ENCODE assay signal across 10 cellular contexts in the genomic region with DNA sequence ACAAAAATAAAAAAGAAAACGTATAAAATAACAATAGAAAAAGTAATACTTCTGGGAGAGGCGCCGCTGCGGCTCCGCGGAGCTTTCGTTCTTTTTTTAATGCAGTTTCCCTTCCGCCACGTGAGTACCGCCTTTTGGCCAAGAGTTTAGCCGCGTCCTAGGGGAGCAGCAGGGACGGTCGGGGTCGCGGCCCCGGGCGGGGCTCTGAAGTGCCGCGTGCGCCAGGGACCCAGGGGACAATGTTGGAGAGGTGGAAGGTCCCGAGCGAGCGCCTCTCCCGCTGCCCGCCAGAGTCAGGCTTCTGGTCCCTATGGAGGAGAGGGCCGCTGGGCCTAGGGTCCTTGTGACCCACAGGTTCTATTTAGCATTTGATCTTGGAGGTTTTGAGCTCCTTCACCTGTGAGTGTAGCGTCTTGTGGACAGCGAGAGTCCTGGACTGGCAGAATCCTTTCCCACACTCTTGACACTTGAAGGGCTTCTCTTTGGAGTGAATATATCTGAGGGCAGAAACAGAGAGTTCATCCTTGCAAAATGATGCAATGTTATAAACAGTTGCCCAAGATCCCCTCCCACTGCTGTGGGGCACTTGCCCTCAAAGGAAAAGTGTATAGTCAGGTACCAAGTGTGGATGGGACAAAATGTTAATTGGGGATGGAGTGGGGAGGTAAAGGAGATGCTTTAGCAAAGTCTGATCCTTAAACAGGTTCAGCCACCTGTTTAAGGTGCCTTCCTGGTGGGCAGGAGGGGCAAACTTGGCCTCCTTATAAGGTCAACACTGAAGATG. TPM values are rescaled to one million over a fixed set of nuclear protein-coding genes. Genes with fewer than 3 reads are reported as not detected.
DNase-seq lines count a peak whose midpoint lies in the region; ATAC-seq and TF ChIP-seq lines count a peak whose summit lies in the region.
"Had no signal": no experiment of that assay in that cellular context is flagged by ENCODE, and none has a peak within 500 bp of the region (broad histone marks: within the 10 kb centered on the region; RNA-seq: fewer than 3 reads in every experiment).

No MANE protein-coding gene starts in this region.

- H3K4me3 ChIP-seq in H7 (ENCODE audit: insufficient read depth, low read depth, low read length) (peak overlapping the region; percentile 4; the same call in 1 of the 2 replicates), choroid plexus epithelial cell (ENCODE audit: low read depth, low read length) (peak overlapping the region; percentile 14)
- H3K4me3 ChIP-seq: HAP-1 had no signal

- H3K27ac Mint-ChIP-seq in nephron progenitor cell, result no peak overlapping the region

- peak overlapping the region; percentile 49 for H3K4me3 Mint-ChIP-seq in nephron progenitor cell

- no peaks in the 10 kb centered on the region for H3K9me3 Mint-ChIP-seq in nephron progenitor cell

- TF ChIP-seq CTCF in choroid plexus epithelial cell (conservative IDR thresholded peaks at IDR 0.05; ENCODE audit: low read depth, low read length) (no peak), nephron progenitor cell (IDR thresholded peaks at IDR 0.05) (no peak)

- H3K27me3 Mint-ChIP-seq in nephron progenitor cell (ENCODE audit: low read depth, poor library complexity), result peaks cover 68% of the 10 kb centered on the region

- H3K36me3 ChIP-seq in H7 (replicated peaks; ENCODE audit: control insufficient read depth, insufficient read depth, low read length), result no peaks in the 10 kb centered on the region
- H3K36me3 ChIP-seq: HAP-1 had no signal

- H3K4me1 Mint-ChIP-seq in nephron progenitor cell, result peaks cover 79% of the 10 kb centered on the region

- H3K36me3 Mint-ChIP-seq in nephron progenitor cell (ENCODE audit: low read depth), result peaks cover 49% of the 10 kb centered on the region

- ATAC-seq in GM21786 (IDR thresholded peaks at IDR 0.05; ENCODE audit: unreplicated experiment), result no peak
- no peak for ATAC-seq in GM21529 (IDR thresholded peaks at IDR 0.05; ENCODE audit: unreplicated experiment)

- DNase-seq in NOMO-1 treated with DMSO at 0.1 percent for 48 hours (lab: John Stamatoyannopoulos, UW; ENCODE audit: unreplicated experiment) (peak; percentile 3), NOMO-1 treated with dmso at 0.1 percent for 144 hours (lab: John Stamatoyannopoulos, UW; ENCODE audit: unreplicated experiment) (no peak), H7 (peak; percentile 67), choroid plexus epithelial cell (ENCODE audit: low read depth) (no peak), nephron progenitor cell (peak; percentile 43), foreskin melanocyte (no peak)
- DNase-seq: NCI-H524 had no signal

- peaks cover 90% of the 10 kb centered on the region for H3K27me3 ChIP-seq in H7 (ENCODE audit: control insufficient read depth, insufficient read depth, low read length)

RNA-seq across cellular contexts. Expression of a gene that starts 6.3 kb away (rescaled TPM):
- total RNA-seq in H7 (2014; rRNA removed; shearing (Covaris generic)), result 0.44 TPM in 1 of 2 replicates, not detected in the other

Comparison
In these comparisons a context has a peak if more than half of its experiments do, and no peak if none do; other contexts are left out.
1. DNase-seq: peak in NOMO-1 treated with DMSO at 0.1 percent for 48 hours (single experiment), H7 (single experiment) and nephron progenitor cell (single experiment); none in NOMO-1 treated with dmso at 0.1 percent for 144 hours (single experiment), choroid plexus epithelial cell (single experiment) and foreskin melanocyte (single experiment).